Comparison of ENCODE assay signal across 8 cellular contexts in genomic region chr7:129224251-129225205, GRCh38. TPM values are rescaled to one million over a fixed set of nuclear protein-coding genes. Genes with fewer than 3 reads are reported as not detected.
DNase-seq lines count a peak whose midpoint lies in the region; ATAC-seq, FAIRE-seq and TF ChIP-seq lines count a peak whose summit lies in the region.

AHCYL2 (plus strand) TSS chr7:129225030.

- H4K8ac ChIP-seq in H1 (ENCODE audit: extremely low read depth, insufficient read depth, low read length) (no peak within 1 kb of the TSS; the same call in 1 of the 2 replicates), mesendoderm (ENCODE audit: low read depth, low read length) (no peak within 1 kb of the TSS)

- ATAC-seq in GM21423 (IDR thresholded peaks at IDR 0.05; ENCODE audit: unreplicated experiment) = peak; percentile 90
- ATAC-seq in activated CD8-positive, alpha-beta memory T cell treated with anti-CD3 and anti-CD28 coated beads, Interleukin-2, amount 10 ng/mL, durations not matched to agents 7 days and 5 days = peak; percentile 94

- peak within 1 kb of the TSS; percentile 95 for H3K27ac Mint-ChIP-seq in Calu3 (ENCODE audit: unreplicated experiment)
- H3K27ac Mint-ChIP-seq in activated CD8-positive, alpha-beta memory T cell treated with anti-CD3 and anti-CD28 coated beads, Interleukin-2, amount 10 ng/mL, durations not matched to agents 7 days and 5 days = peak within 1 kb of the TSS; percentile 90

- H3K79me2 ChIP-seq in H1 (ENCODE audit: control insufficient read depth in 1 of 2, insufficient read depth in 2 of 2, low read length in 2 of 2) = peaks cover 0 to 39% of the 10 kb centered on the region in 2 experiments; a peak in 3 of 4 replicates
- H3K79me2 ChIP-seq in mesendoderm (ENCODE audit: control insufficient read depth, insufficient read depth, low read length) = peaks cover 2% of the 10 kb centered on the region

- peaks cover 22% of the 10 kb centered on the region for H3K36me3 Mint-ChIP-seq in Calu3 (ENCODE audit: insufficient read depth, unreplicated experiment)
- no peaks in the 10 kb centered on the region for H3K36me3 Mint-ChIP-seq in activated CD8-positive, alpha-beta memory T cell treated with anti-CD3 and anti-CD28 coated beads, Interleukin-2, amount 10 ng/mL, durations not matched to agents 7 days and 5 days

- H4K5ac ChIP-seq in H1 (ENCODE audit: insufficient read length, low read depth, low read length) (peak within 1 kb of the TSS; percentile 96), mesendoderm (ENCODE audit: low read length) (no peak within 1 kb of the TSS)

- H3K36me3 ChIP-seq in HUES48 (ENCODE audit: control insufficient read depth, insufficient read depth, low read length) (no peaks in the 10 kb centered on the region), NT2/D1 (ENCODE audit: insufficient read depth, insufficient read length, low read length) (no peaks in the 10 kb centered on the region), H1 (ENCODE audit: control insufficient read depth in 2 of 4, insufficient read depth in 4 of 4, low read length in 3 of 4) (no peaks in the 10 kb centered on the region), mesendoderm (ENCODE audit: control insufficient read depth, insufficient read depth, low read length) (no peaks in the 10 kb centered on the region)

- FAIRE-seq in H1 (lab: Jason Lieb, UNC) = no peak

- H3K9me3 ChIP-seq in HUES48 (ENCODE audit: control insufficient read depth, insufficient read depth, low read length) (no peaks in the 10 kb centered on the region), NT2/D1 (ENCODE audit: insufficient read depth, low read length) (no peaks in the 10 kb centered on the region), H1 (ENCODE audit: insufficient read depth in 2 of 2, low read depth in 1 of 2, low read length in 1 of 2) (no peaks in the 10 kb centered on the region)

- peaks cover 5% of the 10 kb centered on the region for H3K23me2 ChIP-seq in H1 (ENCODE audit: low read depth, low read length)

- TF ChIP-seq EP300 in H1 (IDR thresholded peaks at IDR 0.05; ENCODE audit: borderline replicate concordance in 1 of 2, low read depth in 2 of 2, low read length in 2 of 2) = no peak

- H3K27me3 Mint-ChIP-seq in Calu3 (ENCODE audit: unreplicated experiment) = no peaks in the 10 kb centered on the region
- no peaks in the 10 kb centered on the region for H3K27me3 Mint-ChIP-seq in activated CD8-positive, alpha-beta memory T cell treated with anti-CD3 and anti-CD28 coated beads, Interleukin-2, amount 10 ng/mL, durations not matched to agents 7 days and 5 days

- H3K56ac ChIP-seq in H1 (replicated peaks; ENCODE audit: insufficient read length, low read depth, low read length) (peak within 1 kb of the TSS; percentile 0), mesendoderm (ENCODE audit: low read length) (peak within 1 kb of the TSS; percentile 92)

- intact Hi-C loops in Calu3 (cut with micrococcal nuclease; ENCODE audit: unreplicated experiment) = loop anchor here (2.0 to 10.0 kb wide), 2 partner anchors 46 to 140 kb away; no protein-coding TSS in a partner anchor

- H2BK12ac ChIP-seq in H1 (ENCODE audit: low read depth, low read length) = no peak within 1 kb of the TSS; the same call in 1 of the 2 replicates

- BruUV-seq in Calu3 (replicated peaks; lab: Mats Ljungman, UMichigan) = TSS peak; percentile 80

- H3K27me3 ChIP-seq in HUES48 (ENCODE audit: control insufficient read depth, insufficient read depth, low read length) (0 out of 2 replicates have a peak, but pooled peaks cover 3% of the 10 kb centered on the region), NT2/D1 (ENCODE audit: insufficient read depth, insufficient read length) (no peaks in the 10 kb centered on the region), H1 (replicated peaks in 1 of 4; ENCODE audit: control insufficient read depth in 3 of 4, extremely low read depth in 1 of 4, insufficient read depth in 3 of 4, low read length in 3 of 4) (no peaks in the 10 kb centered on the region), mesendoderm (ENCODE audit: insufficient read depth, low read length, poor library complexity) (no peaks in the 10 kb centered on the region)

- H3K9ac ChIP-seq in HUES48 (ENCODE audit: low read depth, low read length) = peak within 1 kb of the TSS; percentile 59
- H3K9ac ChIP-seq in NT2/D1 (ENCODE audit: insufficient read length, low read depth) = peak within 1 kb of the TSS; percentile 86
- peak within 1 kb of the TSS; percentile 59 to 77 (median 72) for H3K9ac ChIP-seq in H1 (replicated peaks in 1 of 4; ENCODE audit: extremely low read depth in 1 of 4, low read depth in 3 of 4, low read length in 3 of 4)
- H3K9ac ChIP-seq in mesendoderm (ENCODE audit: low read length) = peak within 1 kb of the TSS; percentile 77

- H3K4me3 Mint-ChIP-seq in Calu3 (ENCODE audit: low read depth, unreplicated experiment) = peak within 1 kb of the TSS; percentile 84
- peak within 1 kb of the TSS; percentile 88 for H3K4me3 Mint-ChIP-seq in activated CD8-positive, alpha-beta memory T cell treated with anti-CD3 and anti-CD28 coated beads, Interleukin-2, amount 10 ng/mL, durations not matched to agents 7 days and 5 days

- CTCF ChIA-PET in Calu3 (lab: Charles Lee) = interaction anchor here (0.5 to 1.5 kb wide), 6 partner anchors 29 to 275 kb away, joined by 3 to 7 read pairs (median 4); no protein-coding TSS in a partner anchor
- CTCF ChIA-PET in activated CD8-positive, alpha-beta memory T cell treated with anti-CD3 and anti-CD28 coated beads, Interleukin-2, amount 10 ng/mL, durations not matched to agents 7 days and 5 days (lab: Charles Lee) = interaction anchor here (0.5 to 10.9 kb wide), 12 partner anchors 11 to 600 kb away, joined by 3 to 232 read pairs (median 4); no protein-coding TSS in a partner anchor
- CTCF ChIA-PET in H1 (lab: Charles Lee; ENCODE audit: partially characterized antibody) = interaction anchor here (0.9 to 9.1 kb wide), 5 partner anchors 11 to 145 kb away, joined by 3 to 142 read pairs (median 3); no protein-coding TSS in a partner anchor

- H3K4me2 ChIP-seq in H1 (ENCODE audit: insufficient read depth in 1 of 2, low read depth in 2 of 2, low read length in 2 of 2) = peak within 1 kb of the TSS; percentile 90 to 93
- H3K4me2 ChIP-seq in mesendoderm (ENCODE audit: low read length) = peak within 1 kb of the TSS; percentile 88

- H2BK15ac ChIP-seq in H1 (ENCODE audit: low read length) (peak within 1 kb of the TSS; percentile 89), mesendoderm (replicated peaks; ENCODE audit: low read depth) (no peak within 1 kb of the TSS)

- H3K18ac ChIP-seq in H1 (ENCODE audit: extremely low read depth, low read length) = peak within 1 kb of the TSS; percentile 97
- H3K18ac ChIP-seq in mesendoderm (ENCODE audit: low read length) = peak within 1 kb of the TSS; percentile 61

- H3K9me3 Mint-ChIP-seq in Calu3 (ENCODE audit: low read depth, unreplicated experiment) = no peaks in the 10 kb centered on the region
- H3K9me3 Mint-ChIP-seq in activated CD8-positive, alpha-beta memory T cell treated with anti-CD3 and anti-CD28 coated beads, Interleukin-2, amount 10 ng/mL, durations not matched to agents 7 days and 5 days (ENCODE audit: low read depth) = no peaks in the 10 kb centered on the region

- H3K4me3 ChIP-seq in HUES48 (ENCODE audit: low read depth, low read length) = peak within 1 kb of the TSS; percentile 88
- peak within 1 kb of the TSS; percentile 80 for H3K4me3 ChIP-seq in NT2/D1 (ENCODE audit: insufficient read length, low read depth)
- peak within 1 kb of the TSS; percentile 79 to 95 (median 88) for H3K4me3 ChIP-seq in H1 (ENCODE audit: extremely low read depth in 1 of 4, insufficient read depth in 2 of 4, low read depth in 3 of 4, low read length in 4 of 4)
- H3K4me3 ChIP-seq in mesendoderm (ENCODE audit: low read length) = peak within 1 kb of the TSS; percentile 87

- DNase-seq in Calu3 = peak; percentile 96
- DNase-seq in NT2/D1 (ENCODE audit: low read depth, low spot score) = peak; percentile 95
- peak; percentile 98 for DNase-seq in activated CD8-positive, alpha-beta memory T cell treated with anti-CD3 and anti-CD28 coated beads, Interleukin-2, amount 10 ng/mL, durations not matched to agents 7 days and 5 days
- DNase-seq in H1 (ENCODE audit: low read depth in 1 of 2, low spot score in 2 of 2) = peak; percentile 88 to 94
- DNase-seq in mesendoderm = peak; percentile 99
- peak; percentile 98 for DNase-seq in stimulated activated CD8-positive, alpha-beta memory T cell treated with anti-CD3 and anti-CD28 coated beads, Interleukin-12 subunit alpha, Interleukin-12 subunit beta, amount 100 ng/mL, for 4 hours (ENCODE audit: low read depth)

- 2% methylated on average over 24 of the region's 63 CpGs; no CpG with 5 or more reads in 1 of the 2 experiments for WGBS in H1 (ENCODE audit: extremely low coverage in 1 of 2, insufficient coverage in 1 of 2, insufficient read length in 1 of 2, insufficient replicate concordance in 2 of 2, low coverage in 1 of 2, low lambda C conversion rate in 2 of 2, missing lambda C conversion rate in 1 of 2), 2 experiments
- no CpG with 5 or more reads among the region's 63 CpGs for WGBS in mesendoderm (ENCODE audit: extremely low coverage, insufficient coverage, low lambda C conversion rate)

- POLR2A ChIA-PET in H1 (lab: Charles Lee; ENCODE audit: partially characterized antibody) = interaction anchor here (0.7 to 2.8 kb wide), 10 partner anchors 9 to 210 kb away, joined by 3 to 9 read pairs (median 4); partner anchors contain the start of gene SMO

- H3K14ac ChIP-seq in H1 (ENCODE audit: insufficient read length) = no peak within 1 kb of the TSS

- peak within 1 kb of the TSS; percentile 92 for H2AFZ ChIP-seq in H1 (ENCODE audit: low read length)

- H4K20me1 ChIP-seq in H1 (replicated peaks in 1 of 2; ENCODE audit: control insufficient read depth in 1 of 2, insufficient read depth in 2 of 2, low read length in 2 of 2) = peaks cover 0 to 2% of the 10 kb centered on the region in 2 experiments

- H2BK120ac ChIP-seq in H1 (replicated peaks; ENCODE audit: low read depth, low read length) (peak within 1 kb of the TSS; percentile 50), mesendoderm (ENCODE audit: low read depth, low read length) (no peak within 1 kb of the TSS)

- no peak for TF ChIP-seq CTCF in Calu3 (IDR thresholded peaks at IDR 0.05; ENCODE audit: unreplicated experiment)
- no peak for TF ChIP-seq CTCF in H1 (IDR thresholded peaks at IDR 0.05; ENCODE audit: control extremely low read depth in 1 of 3, insufficient read depth in 1 of 3, low read depth in 1 of 3, low read length in 3 of 3)

- peak within 1 kb of the TSS; percentile 10 for H4K91ac ChIP-seq in H1 (replicated peaks; ENCODE audit: insufficient read length, low read length)

- no peak within 1 kb of the TSS for H2BK20ac ChIP-seq in H1 (ENCODE audit: low read length)

- H3K4ac ChIP-seq in H1 (replicated peaks; ENCODE audit: insufficient read length, low read depth, low read length) (no peak within 1 kb of the TSS), mesendoderm (ENCODE audit: low read depth, low read length) (no peak within 1 kb of the TSS)

- H3K23ac ChIP-seq in H1 (ENCODE audit: insufficient read length) (no peak within 1 kb of the TSS), mesendoderm (ENCODE audit: low read length) (peak within 1 kb of the TSS; percentile 83)

- 0 out of 4 replicates have a peak, but pooled peaks of 1 of the 2 experiments have one; percentile 2 for TF ChIP-seq RAD21 in H1 (IDR thresholded peaks at IDR 0.05 in 1 of 2, conservative IDR thresholded peaks at IDR 0.05 in 1 of 2; ENCODE audit: low read depth in 2 of 2, low read length in 2 of 2)

- H3K79me1 ChIP-seq in H1 (ENCODE audit: low read depth, low read length) (peaks cover 3% of the 10 kb centered on the region; the same call in 1 of the 2 replicates), mesendoderm (ENCODE audit: low read length) (peaks cover 3% of the 10 kb centered on the region)

- H3K4me1 ChIP-seq in HUES48 (ENCODE audit: control insufficient read depth, insufficient read depth, low read length) = peaks cover 9% of the 10 kb centered on the region
- no peaks in the 10 kb centered on the region for H3K4me1 ChIP-seq in NT2/D1 (ENCODE audit: insufficient read depth, insufficient read length)
- H3K4me1 ChIP-seq in H1 (replicated peaks in 1 of 4; ENCODE audit: control insufficient read depth in 3 of 4, insufficient read depth in 4 of 4, low read length in 3 of 4) = peaks cover 0 to 9% (median 4%) of the 10 kb centered on the region in 4 experiments; a peak in 3 of 7 replicates
- peaks cover 2% of the 10 kb centered on the region for H3K4me1 ChIP-seq in mesendoderm (ENCODE audit: control insufficient read depth, low read depth, low read length)

- H3K27ac ChIP-seq in HUES48 (ENCODE audit: low read depth, low read length) (peak within 1 kb of the TSS; percentile 76), H1 (ENCODE audit: low read depth, low read length) (peak within 1 kb of the TSS; percentile 50), mesendoderm (ENCODE audit: low read depth, low read length) (peak within 1 kb of the TSS; percentile 82)

- H2BK5ac ChIP-seq in H1 (ENCODE audit: low read depth, low read length) (peak within 1 kb of the TSS; percentile 94), mesendoderm (ENCODE audit: low read length) (no peak within 1 kb of the TSS)

- peak in 1 of 2 experiments; percentile 59; a peak in 2 of 3 replicates for TF ChIP-seq POLR2A in H1 (IDR thresholded peaks at IDR 0.05; ENCODE audit: control extremely low read depth in 1 of 2, low read depth in 2 of 2, low read length in 2 of 2)

- H2AK5ac ChIP-seq in H1 (ENCODE audit: low read depth, low read length) = no peak within 1 kb of the TSS
- H2AK5ac ChIP-seq in mesendoderm (ENCODE audit: low read length) = no peak within 1 kb of the TSS

- peaks cover 10% of the 10 kb centered on the region for H3K4me1 Mint-ChIP-seq in Calu3 (ENCODE audit: low read depth, unreplicated experiment)
- peaks cover 30% of the 10 kb centered on the region for H3K4me1 Mint-ChIP-seq in activated CD8-positive, alpha-beta memory T cell treated with anti-CD3 and anti-CD28 coated beads, Interleukin-2, amount 10 ng/mL, durations not matched to agents 7 days and 5 days

RNA-seq across cellular contexts. Expression of gene AHCYL2, which starts in this region (rescaled TPM):
- total RNA-seq in Calu3 (2022) = 54.6 and 66.4 TPM in 2 replicates
- total RNA-seq in activated CD8-positive, alpha-beta memory T cell treated with anti-CD3 and anti-CD28 coated beads, Interleukin-2, amount 10 ng/mL, durations not matched to agents 7 days and 5 days = 10 to 100 TPM; 12.7 to 12.8 TPM
- 25.4 and 30.5 TPM in 2 replicates for total RNA-seq in H1 (2021; fragmentation: NEBNext Ultra II Directional; extraction: Animal tissue kit (Norgen Biotek cat#: 25700))
- polyA plus RNA-seq in H1 (2011; rRNA removed) = 16.6 and 20.7 TPM in 2 replicates
- polyA plus RNA-seq in H1 (2011; cell fraction: cytosol; rRNA removed) = 24.5 TPM
- polyA plus RNA-seq in H1 (2011; cell fraction: nucleus; rRNA removed) = 21.5 TPM
- polyA plus RNA-seq in H1 (2012, experiment 1 of 2) = 17.0 to 21.9 TPM (median 20.4 TPM) in 4 replicates
- 2.8 TPM for polyA plus RNA-seq in H1 (2012, experiment 2 of 2)
- polyA plus RNA-seq in H1 (2013, experiment 1 of 2) = 11.9 TPM
- 11.6 TPM for polyA plus RNA-seq in H1 (2013, experiment 2 of 2)
- 48.6 and 60.4 TPM in 2 replicates for polyA minus RNA-seq in H1 (2011; rRNA and poly(A)+ RNA removed)
- 19.4 TPM for polyA minus RNA-seq in H1 (2011; cell fraction: cytosol; rRNA and poly(A)+ RNA removed)
- 20.4 TPM for polyA minus RNA-seq in H1 (2011; cell fraction: nucleus; rRNA and poly(A)+ RNA removed)
- polyA plus RNA-seq in mesendoderm (2013, experiment 1 of 2) = 8.3 TPM
- 7.1 TPM for polyA plus RNA-seq in mesendoderm (2013, experiment 2 of 2)

Comparison
In these comparisons a context has a peak if more than half of its experiments do, and no peak if none do; other contexts are left out.
1. Peak in every context shown above with its lines: DNase-seq, ATAC-seq, H3K4me3 ChIP-seq and H3K27ac ChIP-seq.